Comparison of ENCODE assay signal across 10 cellular contexts in genomic region chr5:71932131-71932635, GRCh38.
DNase-seq lines count a peak whose midpoint lies in the region; ATAC-seq and TF ChIP-seq lines count a peak whose summit lies in the region.
"Had no signal": no experiment of that assay in that cellular context is flagged by ENCODE, and none has a peak within 500 bp of the region (broad histone marks: within the 10 kb centered on the region; RNA-seq: fewer than 3 reads in every experiment).

No MANE protein-coding gene starts in this region.

- peaks cover 10% of the 10 kb centered on the region for H3K4me1 ChIP-seq in body of pancreas
- peaks cover 0 to 16% (median 10%) of the 10 kb centered on the region in 4 donors for H3K4me1 ChIP-seq in tibial nerve
- H3K4me1 ChIP-seq: parathyroid adenoma had no signal

- no peak for TF ChIP-seq POLR2A in body of pancreas (IDR thresholded peaks at IDR 0.05)
- no peak for TF ChIP-seq POLR2A in tibial nerve (IDR thresholded peaks at IDR 0.05)

- DNase-seq in NCI-H2171 treated with DMSO at 0.1 percent for 48 hours (lab: John Stamatoyannopoulos, UW) (peak; percentile 47), NCI-H2171 (lab: John Stamatoyannopoulos, UW) (no peak), body of pancreas (peak in 2 of 4 donors; percentile 18 to 24), kidney glomerular epithelial cell (lab: John Stamatoyannopoulos, UW) (peak; percentile 76), tibial nerve (ENCODE audit: low spot score in 2 of 2) (no peak), HuH-7.5 (ENCODE audit: low spot score) (no peak)
- no peak for DNase-seq in stimulated activated CD4-positive, alpha-beta T cell treated with anti-CD3 and anti-CD28 coated beads, Interleukin-4, amount 100 ng/mL, for 4 hours
- DNase-seq: activated B cell treated with CpG ODN at 0.5 μM for 24 hours had no signal

- ATAC-seq in body of pancreas: peak; percentile 62
- ATAC-seq in GM21723 (IDR thresholded peaks at IDR 0.05; ENCODE audit: unreplicated experiment): no peak

- H3K36me3 ChIP-seq in body of pancreas (replicated peaks in 1 of 2; ENCODE audit: insufficient read depth in 1 of 2, low read depth in 2 of 2): no peaks in the 10 kb centered on the region
- no peaks in the 10 kb centered on the region for H3K36me3 ChIP-seq in tibial nerve

- 62 to 63% methylated on average over 1 of the region's 1 CpG for WGBS in body of pancreas, 2 donors
- 42 to 43% methylated on average over 1 of the region's 1 CpG for WGBS in tibial nerve, 2 donors

- TF ChIP-seq CTCF in body of pancreas (IDR thresholded peaks at IDR 0.05) (no peak), tibial nerve (IDR thresholded peaks at IDR 0.05) (no peak)

- H3K27ac ChIP-seq in body of pancreas (peak overlapping the region; percentile 28 to 74 (median 59)), tibial nerve (peak overlapping the region in 3 of 4 donors; percentile 63 to 74 (median 72))
- H3K27ac ChIP-seq: parathyroid adenoma had no signal

- H3K27me3 ChIP-seq in body of pancreas (no peaks in the 10 kb centered on the region), tibial nerve (no peaks in the 10 kb centered on the region)

- no peak for TF ChIP-seq EP300 in tibial nerve (IDR thresholded peaks at IDR 0.05)

- no peak overlapping the region for H3K4me3 ChIP-seq in body of pancreas
- no peak overlapping the region for H3K4me3 ChIP-seq in tibial nerve

- H3K9me3 ChIP-seq in body of pancreas: no peaks in the 10 kb centered on the region
- H3K9me3 ChIP-seq in tibial nerve: peaks cover 0 to 6% (median 0%) of the 10 kb centered on the region in 4 donors

- intact Hi-C loops in body of pancreas (cut with DNase I): no loop called here

Comparison
In these comparisons a context has a peak if more than half of its experiments do, and no peak if none do; other contexts are left out.
1. DNase-seq: peak in NCI-H2171 treated with DMSO at 0.1 percent for 48 hours (single experiment) and kidney glomerular epithelial cell (single experiment); none in NCI-H2171 (single experiment), tibial nerve (0 of 2), HuH-7.5 (single experiment) and stimulated activated CD4-positive, alpha-beta T cell treated with anti-CD3 and anti-CD28 coated beads, Interleukin-4, amount 100 ng/mL, for 4 hours (0 of 2).